1 cellular context compared by ENCODE assay signal in the genomic region with DNA sequence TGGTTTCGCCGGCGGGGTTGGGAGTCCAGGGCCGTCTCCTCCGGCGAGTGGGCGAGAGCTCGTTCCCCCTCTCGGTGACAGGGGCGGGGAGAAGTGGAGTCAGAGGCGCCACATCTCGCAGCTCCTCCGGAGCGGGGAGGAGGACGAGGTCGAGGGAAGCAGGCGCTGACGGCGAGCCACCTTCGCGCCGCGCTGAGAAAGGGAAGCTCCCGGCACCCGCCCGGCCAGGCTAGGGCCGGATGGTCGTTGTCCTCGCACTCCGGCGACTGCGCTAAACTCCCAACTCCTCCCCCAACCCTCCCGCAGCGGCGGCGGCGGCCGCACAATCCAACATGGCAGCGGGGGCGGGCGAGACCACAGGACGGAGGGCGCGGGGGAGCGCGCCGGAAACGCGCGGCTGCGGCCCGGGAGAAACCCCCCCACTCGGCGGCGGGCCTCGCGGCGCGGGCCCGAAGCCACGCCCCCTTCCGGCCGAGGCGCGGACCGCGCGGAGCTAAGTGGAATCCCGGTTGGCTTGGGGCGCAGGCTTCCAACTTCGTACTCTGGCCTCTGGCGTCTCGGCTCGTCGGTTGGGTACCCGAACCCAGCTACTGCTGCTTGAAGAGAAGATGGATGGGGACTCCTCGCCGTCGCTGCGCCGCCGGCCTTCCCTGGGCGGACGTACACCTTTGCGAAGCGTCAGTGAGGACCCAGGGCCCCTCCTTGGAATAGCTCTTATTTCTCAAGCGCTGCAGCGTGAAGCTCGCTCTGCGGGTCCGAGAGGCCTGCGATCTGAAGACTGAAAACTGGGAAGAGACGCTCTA.
A peak's percentile ranks its signal among the peaks of the same experiment; 100 is the strongest.
TF ChIP-seq lines count a peak whose summit lies in the region.

Gene WASL, minus strand, starts transcription at position 270 of the 803 bp plus-strand sequence. Its CDS starts 269 bp downstream, at position 1.

TF ChIP-seq in K562, 482 proteins besides CTCF, POLR2A, EP300 and RAD21 (continued from another document and continues in another):
- TF ChIP-seq, protein P1, sequence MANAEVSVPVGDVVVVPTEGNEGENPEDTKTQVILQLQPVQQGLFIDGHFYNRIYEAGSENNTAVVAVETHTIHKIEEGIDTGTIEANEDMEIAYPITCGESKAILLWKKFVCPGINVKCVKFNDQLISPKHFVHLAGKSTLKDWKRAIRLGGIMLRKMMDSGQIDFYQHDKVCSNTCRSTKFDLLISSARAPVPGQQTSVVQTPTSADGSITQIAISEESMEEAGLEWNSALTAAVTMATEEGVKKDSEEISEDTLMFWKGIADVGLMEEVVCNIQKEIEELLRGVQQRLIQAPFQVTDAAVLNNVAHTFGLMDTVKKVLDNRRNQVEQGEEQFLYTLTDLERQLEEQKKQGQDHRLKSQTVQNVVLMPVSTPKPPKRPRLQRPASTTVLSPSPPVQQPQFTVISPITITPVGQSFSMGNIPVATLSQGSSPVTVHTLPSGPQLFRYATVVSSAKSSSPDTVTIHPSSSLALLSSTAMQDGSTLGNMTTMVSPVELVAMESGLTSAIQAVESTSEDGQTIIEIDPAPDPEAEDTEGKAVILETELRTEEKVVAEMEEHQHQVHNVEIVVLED (CRISPR knock-in tag; IDR thresholded peaks at IDR 0.05), result peak; percentile 81
- TF ChIP-seq, protein P2, sequence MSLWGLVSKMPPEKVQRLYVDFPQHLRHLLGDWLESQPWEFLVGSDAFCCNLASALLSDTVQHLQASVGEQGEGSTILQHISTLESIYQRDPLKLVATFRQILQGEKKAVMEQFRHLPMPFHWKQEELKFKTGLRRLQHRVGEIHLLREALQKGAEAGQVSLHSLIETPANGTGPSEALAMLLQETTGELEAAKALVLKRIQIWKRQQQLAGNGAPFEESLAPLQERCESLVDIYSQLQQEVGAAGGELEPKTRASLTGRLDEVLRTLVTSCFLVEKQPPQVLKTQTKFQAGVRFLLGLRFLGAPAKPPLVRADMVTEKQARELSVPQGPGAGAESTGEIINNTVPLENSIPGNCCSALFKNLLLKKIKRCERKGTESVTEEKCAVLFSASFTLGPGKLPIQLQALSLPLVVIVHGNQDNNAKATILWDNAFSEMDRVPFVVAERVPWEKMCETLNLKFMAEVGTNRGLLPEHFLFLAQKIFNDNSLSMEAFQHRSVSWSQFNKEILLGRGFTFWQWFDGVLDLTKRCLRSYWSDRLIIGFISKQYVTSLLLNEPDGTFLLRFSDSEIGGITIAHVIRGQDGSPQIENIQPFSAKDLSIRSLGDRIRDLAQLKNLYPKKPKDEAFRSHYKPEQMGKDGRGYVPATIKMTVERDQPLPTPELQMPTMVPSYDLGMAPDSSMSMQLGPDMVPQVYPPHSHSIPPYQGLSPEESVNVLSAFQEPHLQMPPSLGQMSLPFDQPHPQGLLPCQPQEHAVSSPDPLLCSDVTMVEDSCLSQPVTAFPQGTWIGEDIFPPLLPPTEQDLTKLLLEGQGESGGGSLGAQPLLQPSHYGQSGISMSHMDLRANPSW (CRISPR knock-in tag; IDR thresholded peaks at IDR 0.05), result peak; percentile 41; the same call in 1 of the 2 replicates
- TF ChIP-seq TOE1 (IDR thresholded peaks at IDR 0.05; ENCODE audit: borderline replicate concordance) (peak; percentile 42; the same call in 1 of the 2 replicates), TOE1 (CRISPR knock-in tag; IDR thresholded peaks at IDR 0.05; ENCODE audit: borderline replicate concordance, low read depth) (no peak), MIER1 (IDR thresholded peaks at IDR 0.05; ENCODE audit: low read depth) (0 out of 2 replicates have a peak, but pooled peaks have one; percentile 38), CTBP1 (IDR thresholded peaks at IDR 0.05; ENCODE audit: borderline replicate concordance) (peak; percentile 96), SREBF1 (IDR thresholded peaks at IDR 0.05; ENCODE audit: borderline replicate concordance, low read depth, low read length) (peak; percentile 93), ILF3 (IDR thresholded peaks at IDR 0.05; ENCODE audit: borderline replicate concordance) (no peak), HNRNPL (IDR thresholded peaks at IDR 0.05; ENCODE audit: low read depth, low read length) (peak; percentile 74; the same call in 1 of the 2 replicates), CCAR2 (IDR thresholded peaks at IDR 0.05; ENCODE audit: low read depth, low read length) (no peak), HNRNPLL (IDR thresholded peaks at IDR 0.05; ENCODE audit: low read depth, low read length, poor library complexity, severe bottlenecking) (peak; percentile 98), ZNF668 (CRISPR knock-in tag; IDR thresholded peaks at IDR 0.05) (0 out of 2 replicates have a peak, but pooled peaks have one; percentile 41), THAP12 (CRISPR knock-in tag; IDR thresholded peaks at IDR 0.05) (peak; percentile 94), LARP7 (IDR thresholded peaks at IDR 0.05) (peak; percentile 88), TGIF2 (CRISPR knock-in tag; IDR thresholded peaks at IDR 0.05) (0 out of 2 replicates have a peak, but pooled peaks have one; percentile 34), SLC30A9 (CRISPR knock-in tag; IDR thresholded peaks at IDR 0.05) (no peak), DEAF1 (CRISPR knock-in tag; IDR thresholded peaks at IDR 0.05) (peak; percentile 15; the same call in 1 of the 2 replicates), NFIC (IDR thresholded peaks at IDR 0.05) (peak; percentile 52; the same call in 1 of the 2 replicates), USF1 (CRISPR knock-in tag; IDR thresholded peaks at IDR 0.05) (peak; percentile 49), NCOA2 (IDR thresholded peaks at IDR 0.05; ENCODE audit: partially characterized antibody in 2 of 2) (no peak), FOXP1 (CRISPR knock-in tag; IDR thresholded peaks at IDR 0.05) (peak; percentile 96), EGR1 (conservative IDR thresholded peaks at IDR 0.05) (peak; percentile 86), ZBTB43 (CRISPR knock-in tag; IDR thresholded peaks at IDR 0.05) (peak; percentile 34; the same call in 1 of the 2 replicates), RHOXF2B (CRISPR knock-in tag; conservative IDR thresholded peaks at IDR 0.05) (peak; percentile 80; the same call in 1 of the 2 replicates), HMGN3 (IDR thresholded peaks at IDR 0.05; ENCODE audit: borderline replicate concordance, extremely low read depth, insufficient read length, low read depth, low read length) (peak; percentile 99), CBX1 (IDR thresholded peaks at IDR 0.05; ENCODE audit: low read depth) (peak; percentile 45; the same call in 1 of the 2 replicates), BCL6 (CRISPR knock-in tag; IDR thresholded peaks at IDR 0.05) (no peak), MAFK (IDR thresholded peaks at IDR 0.05; ENCODE audit: low read length) (no peak; the same call in 1 of the 2 replicates), CREB1 (IDR thresholded peaks at IDR 0.05) (peak; percentile 66), CREB1 (CRISPR knock-in tag; IDR thresholded peaks at IDR 0.05) (peak; percentile 69), DACH1 (IDR thresholded peaks at IDR 0.05; ENCODE audit: partially characterized antibody) (no peak), PHF21A (IDR thresholded peaks at IDR 0.05; ENCODE audit: borderline replicate concordance, low read depth) (peak; percentile 65; the same call in 1 of the 2 replicates), CC2D1A (IDR thresholded peaks at IDR 0.05) (peak; percentile 91), SUPT5H (IDR thresholded peaks at IDR 0.05) (peak; percentile 97), GATAD2B (IDR thresholded peaks at IDR 0.05; ENCODE audit: borderline replicate concordance) (peak; percentile 97), ELF2 (CRISPR knock-in tag; IDR thresholded peaks at IDR 0.05) (no peak), PRPF4 (IDR thresholded peaks at IDR 0.05; ENCODE audit: insufficient read depth, low read depth, low read length, poor library complexity, severe bottlenecking) (peak; percentile 94), SAFB (IDR thresholded peaks at IDR 0.05; ENCODE audit: borderline replicate concordance, low read depth, low read length) (no peak), KLF13 (tag; IDR thresholded peaks at IDR 0.05; ENCODE audit: borderline replicate concordance, low read depth) (peak; percentile 23)
- TF ChIP-seq, protein P3, sequence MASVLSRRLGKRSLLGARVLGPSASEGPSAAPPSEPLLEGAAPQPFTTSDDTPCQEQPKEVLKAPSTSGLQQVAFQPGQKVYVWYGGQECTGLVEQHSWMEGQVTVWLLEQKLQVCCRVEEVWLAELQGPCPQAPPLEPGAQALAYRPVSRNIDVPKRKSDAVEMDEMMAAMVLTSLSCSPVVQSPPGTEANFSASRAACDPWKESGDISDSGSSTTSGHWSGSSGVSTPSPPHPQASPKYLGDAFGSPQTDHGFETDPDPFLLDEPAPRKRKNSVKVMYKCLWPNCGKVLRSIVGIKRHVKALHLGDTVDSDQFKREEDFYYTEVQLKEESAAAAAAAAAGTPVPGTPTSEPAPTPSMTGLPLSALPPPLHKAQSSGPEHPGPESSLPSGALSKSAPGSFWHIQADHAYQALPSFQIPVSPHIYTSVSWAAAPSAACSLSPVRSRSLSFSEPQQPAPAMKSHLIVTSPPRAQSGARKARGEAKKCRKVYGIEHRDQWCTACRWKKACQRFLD (CRISPR knock-in tag; IDR thresholded peaks at IDR 0.05), result peak; percentile 88
- TF ChIP-seq, protein P4, sequence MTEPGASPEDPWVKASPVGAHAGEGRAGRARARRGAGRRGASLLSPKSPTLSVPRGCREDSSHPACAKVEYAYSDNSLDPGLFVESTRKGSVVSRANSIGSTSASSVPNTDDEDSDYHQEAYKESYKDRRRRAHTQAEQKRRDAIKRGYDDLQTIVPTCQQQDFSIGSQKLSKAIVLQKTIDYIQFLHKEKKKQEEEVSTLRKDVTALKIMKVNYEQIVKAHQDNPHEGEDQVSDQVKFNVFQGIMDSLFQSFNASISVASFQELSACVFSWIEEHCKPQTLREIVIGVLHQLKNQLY (CRISPR knock-in tag; conservative IDR thresholded peaks at IDR 0.05), result peak in 1 of 2 experiments; percentile 91; a peak in 1 of 4 replicates
- TF ChIP-seq, protein P5, sequence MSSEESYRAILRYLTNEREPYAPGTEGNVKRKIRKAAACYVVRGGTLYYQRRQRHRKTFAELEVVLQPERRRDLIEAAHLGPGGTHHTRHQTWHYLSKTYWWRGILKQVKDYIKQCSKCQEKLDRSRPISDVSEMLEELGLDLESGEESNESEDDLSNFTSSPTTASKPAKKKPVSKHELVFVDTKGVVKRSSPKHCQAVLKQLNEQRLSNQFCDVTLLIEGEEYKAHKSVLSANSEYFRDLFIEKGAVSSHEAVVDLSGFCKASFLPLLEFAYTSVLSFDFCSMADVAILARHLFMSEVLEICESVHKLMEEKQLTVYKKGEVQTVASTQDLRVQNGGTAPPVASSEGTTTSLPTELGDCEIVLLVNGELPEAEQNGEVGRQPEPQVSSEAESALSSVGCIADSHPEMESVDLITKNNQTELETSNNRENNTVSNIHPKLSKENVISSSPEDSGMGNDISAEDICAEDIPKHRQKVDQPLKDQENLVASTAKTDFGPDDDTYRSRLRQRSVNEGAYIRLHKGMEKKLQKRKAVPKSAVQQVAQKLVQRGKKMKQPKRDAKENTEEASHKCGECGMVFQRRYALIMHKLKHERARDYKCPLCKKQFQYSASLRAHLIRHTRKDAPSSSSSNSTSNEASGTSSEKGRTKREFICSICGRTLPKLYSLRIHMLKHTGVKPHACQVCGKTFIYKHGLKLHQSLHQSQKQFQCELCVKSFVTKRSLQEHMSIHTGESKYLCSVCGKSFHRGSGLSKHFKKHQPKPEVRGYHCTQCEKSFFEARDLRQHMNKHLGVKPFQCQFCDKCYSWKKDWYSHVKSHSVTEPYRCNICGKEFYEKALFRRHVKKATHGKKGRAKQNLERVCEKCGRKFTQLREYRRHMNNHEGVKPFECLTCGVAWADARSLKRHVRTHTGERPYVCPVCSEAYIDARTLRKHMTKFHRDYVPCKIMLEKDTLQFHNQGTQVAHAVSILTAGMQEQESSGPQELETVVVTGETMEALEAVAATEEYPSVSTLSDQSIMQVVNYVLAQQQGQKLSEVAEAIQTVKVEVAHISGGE (CRISPR knock-in tag; IDR thresholded peaks at IDR 0.05), result peak in 1 of 3 experiments; percentile 93; a peak in 3 of 6 replicates
